In the genomic region with DNA sequence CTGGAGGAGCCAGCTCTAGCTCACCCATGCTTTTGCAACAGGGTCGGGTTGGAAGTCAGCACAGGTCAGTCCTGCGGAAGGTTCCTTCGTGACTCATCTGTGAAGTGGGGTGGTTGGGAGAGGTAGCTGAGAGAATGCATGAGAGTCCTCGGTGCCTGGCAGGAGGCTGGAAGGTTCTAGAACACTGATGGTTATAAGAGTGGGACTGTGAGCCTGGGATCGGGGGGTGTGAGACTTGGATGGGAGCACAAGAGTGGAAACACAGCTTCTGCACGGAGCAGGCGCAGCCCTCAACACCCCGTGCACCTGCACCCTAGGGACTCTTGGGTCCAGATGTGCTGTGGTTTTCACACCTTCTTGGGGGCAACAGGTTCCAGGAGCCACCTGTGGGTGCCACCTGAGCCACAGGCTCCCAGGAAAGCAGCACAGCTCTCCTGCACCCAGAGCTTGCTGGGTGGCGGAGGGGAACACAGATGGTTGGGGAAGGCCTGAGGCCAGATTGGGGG, we compare ENCODE assay signal across 10 cellular contexts. TPM values are rescaled to one million over a fixed set of nuclear protein-coding genes. Genes with fewer than 3 reads are reported as not detected.
DNase-seq lines count a peak whose midpoint lies in the region; ATAC-seq and TF ChIP-seq lines count a peak whose summit lies in the region.
"Had no signal": no experiment of that assay in that cellular context is flagged by ENCODE, and none has a peak within 500 bp of the region (broad histone marks: within the 10 kb centered on the region; RNA-seq: fewer than 3 reads in every experiment).

No MANE protein-coding gene starts in this region.

- TF ChIP-seq POLR2A in transverse colon (IDR thresholded peaks at IDR 0.05), result no peak
- TF ChIP-seq POLR2A in sigmoid colon (IDR thresholded peaks at IDR 0.05), result no peak

- H3K27me3 ChIP-seq in transverse colon (peaks cover 22% of the 10 kb centered on the region), sigmoid colon (peaks cover 2 to 42% (median 23%) of the 10 kb centered on the region in 3 donors)
- H3K27me3 ChIP-seq: cardiac muscle cell had no signal

- H3K9me3 Mint-ChIP-seq in activated naive CD8-positive, alpha-beta T cell treated with anti-CD3 and anti-CD28 coated beads, Interleukin-2, amount 10 ng/mL, durations not matched to agents 7 days and 5 days, result peaks cover 2% of the 10 kb centered on the region

- no peaks in the 10 kb centered on the region for H3K36me3 ChIP-seq in transverse colon
- H3K36me3 ChIP-seq in sigmoid colon, result no peaks in the 10 kb centered on the region
- H3K36me3 ChIP-seq: cardiac muscle cell had no signal

- H3K4me3 Mint-ChIP-seq in activated naive CD8-positive, alpha-beta T cell treated with anti-CD3 and anti-CD28 coated beads, Interleukin-2, amount 10 ng/mL, durations not matched to agents 7 days and 5 days, result peak overlapping the region; percentile 14

- H3K36me3 Mint-ChIP-seq in activated naive CD8-positive, alpha-beta T cell treated with anti-CD3 and anti-CD28 coated beads, Interleukin-2, amount 10 ng/mL, durations not matched to agents 7 days and 5 days, result peaks cover 42% of the 10 kb centered on the region

- ATAC-seq in HG03378 (IDR thresholded peaks at IDR 0.05; ENCODE audit: unreplicated experiment), result peak; percentile 45
- ATAC-seq in activated naive CD8-positive, alpha-beta T cell treated with anti-CD3 and anti-CD28 coated beads, Interleukin-2, amount 10 ng/mL, durations not matched to agents 7 days and 5 days (ENCODE audit: low read depth), result no peak

- H3K4me1 Mint-ChIP-seq in activated naive CD8-positive, alpha-beta T cell treated with anti-CD3 and anti-CD28 coated beads, Interleukin-2, amount 10 ng/mL, durations not matched to agents 7 days and 5 days, result peaks cover 58% of the 10 kb centered on the region

- 67 to 100% methylated on average over 1 to 9 of the region's 9 CpGs for WGBS in transverse colon (ENCODE audit: low coverage in 1 of 2), 2 donors
- WGBS in sigmoid colon, 2 donors, result 59 to 67% methylated on average over 9 of the region's 9 CpGs

- TF ChIP-seq EP300 in transverse colon (IDR thresholded peaks at IDR 0.05; ENCODE audit: low read depth) (no peak), sigmoid colon (IDR thresholded peaks at IDR 0.05) (no peak)

- H3K27ac ChIP-seq in transverse colon (no peak overlapping the region), sigmoid colon (no peak overlapping the region)
- H3K27ac ChIP-seq: cardiac muscle cell had no signal

- no peaks in the 10 kb centered on the region for H3K27me3 Mint-ChIP-seq in activated naive CD8-positive, alpha-beta T cell treated with anti-CD3 and anti-CD28 coated beads, Interleukin-2, amount 10 ng/mL, durations not matched to agents 7 days and 5 days

- in situ Hi-C loops in transverse colon (cut with MboI; ENCODE audit: low pct_ligation_motif_present in 1 of 4, low pct_unique_long_range_greater_than_20kb in 1 of 4, low sequenced_read_pairs in 3 of 4), result loop anchor here in 3 of 4 donors (10.0 kb wide), 2 partner anchors 276 to 286 kb away; no protein-coding TSS in a partner anchor

- TF ChIP-seq CTCF in transverse colon (IDR thresholded peaks at IDR 0.05) (no peak), sigmoid colon (IDR thresholded peaks at IDR 0.05) (no peak)

- POLR2A ChIA-PET in activated naive CD8-positive, alpha-beta T cell treated with anti-CD3 and anti-CD28 coated beads, Interleukin-2, amount 10 ng/mL, durations not matched to agents 7 days and 5 days (lab: Charles Lee), result interaction anchor here (0.7 to 2.6 kb wide), 9 partner anchors 8 to 248 kb away, joined by 3 to 24 read pairs (median 6); partner anchors contain the start of gene IL21R

- H3K4me1 ChIP-seq in transverse colon, result no peaks in the 10 kb centered on the region
- H3K4me1 ChIP-seq in sigmoid colon, result no peaks in the 10 kb centered on the region

- H3K27ac Mint-ChIP-seq in activated naive CD8-positive, alpha-beta T cell treated with anti-CD3 and anti-CD28 coated beads, Interleukin-2, amount 10 ng/mL, durations not matched to agents 7 days and 5 days, result peak overlapping the region; percentile 67

- no peak overlapping the region for H3K4me3 ChIP-seq in transverse colon
- no peak overlapping the region for H3K4me3 ChIP-seq in sigmoid colon
- H3K4me3 ChIP-seq: cardiac muscle cell had no signal

- intact Hi-C loops in transverse colon (cut with DNase I; ENCODE audit: low total_unique reads) (no loop called here), sigmoid colon (cut with DNase I) (loop anchor here (5.0 kb wide), 1 partner anchor 69 kb away; no protein-coding TSS in a partner anchor)

- H3K9me3 ChIP-seq in transverse colon (no peaks in the 10 kb centered on the region), sigmoid colon (peaks cover 0 to 3% (median 0%) of the 10 kb centered on the region in 4 donors)

- DNase-seq in stimulated activated CD4-positive, alpha-beta T cell treated with anti-CD3 and anti-CD28 coated beads, Interleukin-15, amount 100 ng/mL, for 24 hours, result peak; percentile 35
- no peak for DNase-seq in stimulated activated CD4-positive, alpha-beta T cell treated with anti-CD3 and anti-CD28 coated beads, Interleukin-12 subunit alpha, Interleukin-12 subunit beta, amount 100 ng/mL, for 4 hours
- no peak for DNase-seq in activated naive CD8-positive, alpha-beta T cell treated with anti-CD3 and anti-CD28 coated beads, Interleukin-2, amount 10 ng/mL, durations not matched to agents 7 days and 5 days
- DNase-seq in transverse colon (peak; percentile 50), NCI-H1436 treated with DMSO at 0.1 percent for 48 hours (lab: John Stamatoyannopoulos, UW) (no peak), NCI-H2107 treated with DMSO at 0.1 percent for 48 hours (lab: John Stamatoyannopoulos, UW; ENCODE audit: unreplicated experiment) (no peak), sigmoid colon (no peak)
- DNase-seq: SW 1271 had no signal

RNA-seq across cellular contexts. Expression of gene IL21R, which starts 48.9 kb away (rescaled TPM):
- total RNA-seq in activated naive CD8-positive, alpha-beta T cell treated with anti-CD3 and anti-CD28 coated beads, Interleukin-2, amount 10 ng/mL, durations not matched to agents 7 days and 5 days, result 10 to 100 TPM; 27.2 to 27.5 TPM
- total RNA-seq in transverse colon, result 1 to 10 TPM in 1 of 4 donors, under 1 TPM in 2, not detected in 1; 0.20 to 1.1 (median 0.27) TPM
- total RNA-seq in sigmoid colon, result under 1 TPM in 2 of 4 donors, not detected in 2; 0.27 to 0.28 TPM
- polyA plus RNA-seq in sigmoid colon, result 1 to 10 TPM in 1 of 3 donors, under 1 TPM in 2; under 0.01 to 7.9 (median 0.23) TPM
- total RNA-seq: cardiac muscle cell had no signal
- polyA plus RNA-seq: cardiac muscle cell had no signal

Comparison
In these comparisons a context has a peak if more than half of its experiments do, and no peak if none do; other contexts are left out.
1. DNase-seq: peak in stimulated activated CD4-positive, alpha-beta T cell treated with anti-CD3 and anti-CD28 coated beads, Interleukin-15, amount 100 ng/mL, for 24 hours (single experiment) and transverse colon (single experiment); none in stimulated activated CD4-positive, alpha-beta T cell treated with anti-CD3 and anti-CD28 coated beads, Interleukin-12 subunit alpha, Interleukin-12 subunit beta, amount 100 ng/mL, for 4 hours (single experiment), activated naive CD8-positive, alpha-beta T cell treated with anti-CD3 and anti-CD28 coated beads, Interleukin-2, amount 10 ng/mL, durations not matched to agents 7 days and 5 days (single experiment), NCI-H1436 treated with DMSO at 0.1 percent for 48 hours (single experiment), NCI-H2107 treated with DMSO at 0.1 percent for 48 hours (single experiment) and sigmoid colon (single experiment).
2. RNA of gene IL21R, which starts 48.9 kb away (total RNA-seq): 27.2 to 27.5 TPM in activated naive CD8-positive, alpha-beta T cell treated with anti-CD3 and anti-CD28 coated beads, Interleukin-2, amount 10 ng/mL, durations not matched to agents 7 days and 5 days; 0.20 to 1.1 TPM in transverse colon and 0.27 to 0.28 TPM in sigmoid colon; every median in the first group is over 10 times any median in the second.